Comparison of ENCODE assay signal across 18 cellular contexts in the genomic region with DNA sequence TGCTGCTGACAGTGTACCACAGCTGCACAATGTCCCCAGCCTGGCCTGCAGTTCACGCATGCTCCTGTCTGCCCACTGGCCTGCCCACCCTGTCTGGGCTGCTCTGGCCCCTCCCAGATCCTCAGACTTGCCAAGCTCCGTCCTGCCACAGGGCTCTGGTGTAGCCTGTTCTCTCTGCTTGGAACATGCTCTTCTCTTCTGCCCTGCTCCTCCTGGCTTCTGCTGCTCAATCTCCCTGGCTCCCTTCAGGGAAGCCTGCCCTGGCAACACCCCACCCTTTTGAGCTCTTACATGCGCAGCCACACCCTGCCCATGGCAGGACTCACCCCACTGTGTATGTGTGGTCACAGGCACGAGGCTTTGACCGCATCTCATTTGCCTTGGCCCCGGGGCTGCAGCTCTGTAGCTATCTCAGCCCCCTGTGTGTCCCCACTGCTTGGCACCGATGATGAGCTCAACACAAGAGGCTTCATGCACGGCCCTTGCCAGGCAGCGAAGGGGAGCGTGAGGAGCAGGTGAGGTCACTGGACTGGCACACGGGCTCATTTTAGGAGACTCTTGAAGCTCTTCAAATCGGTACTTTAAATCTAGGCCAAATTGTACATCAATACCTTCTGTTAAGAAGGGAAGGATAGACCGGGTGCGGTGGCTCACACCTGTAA. TPM values are rescaled to one million over a fixed set of nuclear protein-coding genes. Genes with fewer than 3 reads are reported as not detected.
A peak's percentile ranks its signal among the peaks of the same experiment; 100 is the strongest.
DNase-seq lines count a peak whose midpoint lies in the region; ATAC-seq, FAIRE-seq and TF ChIP-seq lines count a peak whose summit lies in the region.
"Had no signal": no experiment of that assay in that cellular context is flagged by ENCODE, and none has a peak within 500 bp of the region (broad histone marks: within the 10 kb centered on the region; RNA-seq: fewer than 3 reads in every experiment).

No MANE protein-coding gene starts in this region.

- H3K27me3 ChIP-seq in HepG2 (ENCODE audit: control insufficient read depth in 1 of 2, insufficient read depth in 2 of 2, low read length in 2 of 2) (peaks cover 5 to 29% of the 10 kb centered on the region in 2 experiments; a peak in 4 of 5 replicates), stomach (no peaks in the 10 kb centered on the region)

- 56% methylated on average over 12 of the region's 14 CpGs for WGBS in HepG2 (ENCODE audit: low lambda C conversion rate)
- 63 to 76% (median 70%) methylated on average over 14 of the region's 14 CpGs for WGBS in stomach, 5 donors

- no peak overlapping the region for H3K27ac ChIP-seq in HepG2 (ENCODE audit: extremely low read length, insufficient read depth, low read length)
- H3K27ac ChIP-seq in stomach, result no peak overlapping the region
- H3K27ac ChIP-seq: HL-60 had no signal

- POLR2A ChIA-PET in HepG2 (lab: Yijun Ruan, JAX), result no interaction called here

- no peak for TF ChIP-seq POLR2A in HepG2 (IDR thresholded peaks at IDR 0.05; ENCODE audit: insufficient read depth in 1 of 2, low read depth in 2 of 2, low read length in 2 of 2)
- no peak for TF ChIP-seq POLR2A in stomach (IDR thresholded peaks at IDR 0.05)

- no TSS peak for BruUV-seq in HepG2 (replicated peaks; lab: Mats Ljungman, UMichigan)

- H3K9me3 Mint-ChIP-seq in activated T-helper 1 cell treated with anti-CD3 and anti-CD28 coated beads, Interleukin-12 subunit alpha, Interleukin-12 subunit beta, Interleukin-2, Interleukin-4 antibody, amounts not matched to agents 30 ng/mL and 10 ng/mL and 1 ng/mL, durations not matched to agents 14 hours and 24 hours and 36 hours, result no peaks in the 10 kb centered on the region

- in situ Hi-C loops in HepG2 (cut with HindIII; ENCODE audit: extremely low pct_ligation_motif_present, low pct_unique_long_range_greater_than_20kb), result no loop called here

- no peak for FAIRE-seq in HepG2 (lab: Jason Lieb, UNC)

- ATAC-seq in HepG2 (peak; percentile 54), HG03439 (IDR thresholded peaks at IDR 0.05; ENCODE audit: unreplicated experiment) (no peak)

- no peak overlapping the region for H3K4me3 Mint-ChIP-seq in activated T-helper 1 cell treated with anti-CD3 and anti-CD28 coated beads, Interleukin-12 subunit alpha, Interleukin-12 subunit beta, Interleukin-2, Interleukin-4 antibody, amounts not matched to agents 30 ng/mL and 10 ng/mL and 1 ng/mL, durations not matched to agents 14 hours and 24 hours and 36 hours

- H3K4me1 ChIP-seq in HepG2 (ENCODE audit: insufficient read depth, low read length), result no peaks in the 10 kb centered on the region
- no peaks in the 10 kb centered on the region for H3K4me1 ChIP-seq in stomach

- TF ChIP-seq EP300 in HepG2 (IDR thresholded peaks at IDR 0.05; ENCODE audit: low read depth in 2 of 2, low read length in 2 of 2) (no peak), HepG2 (CRISPR knock-in tag; IDR thresholded peaks at IDR 0.05; ENCODE audit: borderline replicate concordance) (no peak), stomach (IDR thresholded peaks at IDR 0.05) (no peak)

- no peak overlapping the region for H3K4me3 ChIP-seq in HepG2 (replicated peaks in 1 of 3; ENCODE audit: insufficient read depth in 1 of 3, low read depth in 2 of 3, low read length in 3 of 3)
- no peak overlapping the region for H3K4me3 ChIP-seq in stomach
- no peak overlapping the region for H3K4me3 ChIP-seq in foreskin fibroblast (ENCODE audit: low read depth in 1 of 2, low read length in 2 of 2)

- H2AFZ ChIP-seq in HepG2 (ENCODE audit: low read length), result no peak overlapping the region

- no peaks in the 10 kb centered on the region for H3K79me2 ChIP-seq in HepG2 (ENCODE audit: insufficient read depth, low read length)

- DNase-seq in DMS79 treated with DMSO at 0.1 percent for 48 hours (lab: John Stamatoyannopoulos, UW) (peak; percentile 97), NCI-H69 (lab: John Stamatoyannopoulos, UW) (peak; percentile 21), HepG2 (ENCODE audit: low spot score) (no peak), stomach (peak; percentile 31), foreskin fibroblast (no peak)
- no peak for DNase-seq in activated T-helper 1 cell treated with anti-CD3 and anti-CD28 coated beads, Interleukin-12 subunit alpha, Interleukin-12 subunit beta, Interleukin-2, Interleukin-4 antibody, amounts not matched to agents 30 ng/mL and 10 ng/mL and 1 ng/mL, durations not matched to agents 14 hours and 24 hours and 36 hours (ENCODE audit: low spot score)
- DNase-seq: ACHN; AML-193; COR-L47; H7; NCI-H1417 treated with DMSO at 0.1 percent for 48 hours; NCI-H2029 treated with DMSO at 0.1 percent for 48 hours; NCI-H2227 treated with DMSO at 0.1 percent for 48 hours; NCI-H524 treated with DMSO at 0.1 percent for 48 hours; NK-92 treated with Interleukin-12 subunit alpha and Interleukin-12 subunit beta, amount 100 ng/mL, for 24 hours; SHP77 treated with DMSO at 0.1 percent for 48 hours had no signal

- CTCF ChIA-PET in HepG2 (lab: Yijun Ruan, JAX; ENCODE audit: low intra/inter-chr PET ratio, low total read pairs), result no interaction called here

- no peaks in the 10 kb centered on the region for H3K4me1 Mint-ChIP-seq in activated T-helper 1 cell treated with anti-CD3 and anti-CD28 coated beads, Interleukin-12 subunit alpha, Interleukin-12 subunit beta, Interleukin-2, Interleukin-4 antibody, amounts not matched to agents 30 ng/mL and 10 ng/mL and 1 ng/mL, durations not matched to agents 14 hours and 24 hours and 36 hours (ENCODE audit: low read depth)

- H3K36me3 ChIP-seq in HepG2 (replicated peaks in 1 of 2; ENCODE audit: control insufficient read depth in 1 of 2, insufficient read depth in 2 of 2, low read length in 2 of 2) (no peaks in the 10 kb centered on the region), stomach (no peaks in the 10 kb centered on the region)

- H3K9me3 ChIP-seq in HepG2 (ENCODE audit: low read length), result no peaks in the 10 kb centered on the region
- peaks cover 0 to 20% (median 13%) of the 10 kb centered on the region in 4 donors for H3K9me3 ChIP-seq in stomach

- H3K4me2 ChIP-seq in HepG2 (ENCODE audit: low read depth, low read length), result no peak overlapping the region

- H3K27ac Mint-ChIP-seq in activated T-helper 1 cell treated with anti-CD3 and anti-CD28 coated beads, Interleukin-12 subunit alpha, Interleukin-12 subunit beta, Interleukin-2, Interleukin-4 antibody, amounts not matched to agents 30 ng/mL and 10 ng/mL and 1 ng/mL, durations not matched to agents 14 hours and 24 hours and 36 hours, result no peak overlapping the region

- H3K9ac ChIP-seq in HepG2 (ENCODE audit: insufficient read depth, low read depth, low read length), result no peak overlapping the region

- H3K27me3 Mint-ChIP-seq in activated T-helper 1 cell treated with anti-CD3 and anti-CD28 coated beads, Interleukin-12 subunit alpha, Interleukin-12 subunit beta, Interleukin-2, Interleukin-4 antibody, amounts not matched to agents 30 ng/mL and 10 ng/mL and 1 ng/mL, durations not matched to agents 14 hours and 24 hours and 36 hours (ENCODE audit: insufficient read depth), result peaks cover 16% of the 10 kb centered on the region

- intact Hi-C loops in HepG2 (cut with micrococcal nuclease; ENCODE audit: unreplicated experiment), result no loop called here
- intact Hi-C loops in stomach (cut with DNase I; ENCODE audit: low total_unique reads), result no loop called here
- intact Hi-C loops in activated T-helper 1 cell treated with anti-CD3 and anti-CD28 coated beads, Interleukin-12 subunit alpha, Interleukin-12 subunit beta, Interleukin-2, Interleukin-4 antibody, amounts not matched to agents 30 ng/mL and 10 ng/mL and 1 ng/mL, durations not matched to agents 14 hours and 24 hours and 36 hours (cut with micrococcal nuclease), result no loop called here

- TF ChIP-seq CTCF in HepG2 (CRISPR knock-in tag; IDR thresholded peaks at IDR 0.05) (no peak), stomach (IDR thresholded peaks at IDR 0.05) (no peak), foreskin fibroblast (IDR thresholded peaks at IDR 0.05; ENCODE audit: low read depth, low read length) (no peak)

- no peaks in the 10 kb centered on the region for H4K20me1 ChIP-seq in HepG2 (ENCODE audit: insufficient read depth, low read length)

- no peaks in the 10 kb centered on the region for H3K36me3 Mint-ChIP-seq in activated T-helper 1 cell treated with anti-CD3 and anti-CD28 coated beads, Interleukin-12 subunit alpha, Interleukin-12 subunit beta, Interleukin-2, Interleukin-4 antibody, amounts not matched to agents 30 ng/mL and 10 ng/mL and 1 ng/mL, durations not matched to agents 14 hours and 24 hours and 36 hours (ENCODE audit: low read depth)

- no peak for TF ChIP-seq RAD21 in HepG2 (CRISPR knock-in tag; IDR thresholded peaks at IDR 0.05)

RNA-seq across cellular contexts. Expression of a gene that starts 20.4 kb away (rescaled TPM):
- total RNA-seq in HepG2 (2016; rRNA removed; fragmentation: Illumina TruSeq; extraction: Trizol) (5.9 and 11.2 TPM in 2 replicates), stomach (10 to 100 TPM; 14.5 to 29.0 (median 22.6) TPM)
- total RNA-seq in HepG2 (2016; cell fraction: cytosol; rRNA removed; fragmentation: Illumina TruSeq; extraction: Trizol; ENCODE audit: low read depth), result 1.2 TPM in 2 replicates
- 7.7 and 8.4 TPM in 2 replicates for total RNA-seq in HepG2 (2016; cell fraction: insoluble cytoplasmic fraction; rRNA removed; fragmentation: Illumina TruSeq; extraction: Trizol)
- total RNA-seq in HepG2 (2016; cell fraction: membrane; rRNA removed; fragmentation: Illumina TruSeq; extraction: Trizol), result 4.3 and 4.8 TPM in 2 replicates
- total RNA-seq in HepG2 (2016; cell fraction: nucleus; rRNA removed; fragmentation: Illumina TruSeq; extraction: Trizol), result 8.6 and 9.0 TPM in 2 replicates
- polyA plus RNA-seq in HepG2 (2011; rRNA removed) (12.8 and 12.9 TPM in 2 replicates), stomach (1 to 10 TPM; 6.4 to 8.3 (median 7.9) TPM)
- 7.3 and 8.3 TPM in 2 replicates for polyA plus RNA-seq in HepG2 (2011; cell fraction: cytosol; rRNA removed)
- polyA plus RNA-seq in HepG2 (2011; cell fraction: nucleus; rRNA removed), result 33.7 and 42.3 TPM in 2 replicates
- 22.7 and 27.4 TPM in 2 replicates for polyA plus RNA-seq in HepG2 (2012)
- 1.8 and 2.3 TPM in 2 replicates for polyA plus RNA-seq in HepG2 (2016; cell fraction: cytosol; fragmentation: Illumina TruSeq; extraction: Trizol; ENCODE audit: low read depth)
- polyA plus RNA-seq in HepG2 (2016; cell fraction: insoluble cytoplasmic fraction; fragmentation: Illumina TruSeq; extraction: Trizol; ENCODE audit: low read depth), result 12.6 and 17.1 TPM in 2 replicates
- polyA plus RNA-seq in HepG2 (2016; cell fraction: membrane; fragmentation: Illumina TruSeq; extraction: Trizol; ENCODE audit: low read depth), result 4.3 and 4.6 TPM in 2 replicates
- 21.2 and 21.4 TPM in 2 replicates for polyA plus RNA-seq in HepG2 (2016; cell fraction: nucleus; fragmentation: Illumina TruSeq; extraction: Trizol; ENCODE audit: insufficient read depth, low read depth)
- 15.0 and 25.5 TPM in 2 replicates for polyA minus RNA-seq in HepG2 (2011; rRNA and poly(A)+ RNA removed; ENCODE audit: low replicate concordance)
- 23.5 and 27.0 TPM in 2 replicates for polyA minus RNA-seq in HepG2 (2011; cell fraction: cytosol; rRNA and poly(A)+ RNA removed)
- 13.3 and 16.8 TPM in 2 replicates for polyA minus RNA-seq in HepG2 (2011; cell fraction: nucleus; rRNA and poly(A)+ RNA removed)
- 34.2 and 36.7 TPM in 2 replicates for total RNA-seq in activated T-helper 1 cell treated with anti-CD3 and anti-CD28 coated beads, Interleukin-12 subunit alpha, Interleukin-12 subunit beta, Interleukin-2, Interleukin-4 antibody, amounts not matched to agents 30 ng/mL and 10 ng/mL and 1 ng/mL, durations not matched to agents 14 hours and 24 hours and 36 hours

RNA-seq across cellular contexts. Expression of a gene that starts 47.7 kb away (rescaled TPM):
- total RNA-seq in HepG2 (2016; rRNA removed; fragmentation: Illumina TruSeq; extraction: Trizol) (31.6 and 34.3 TPM in 2 replicates), stomach (10 to 100 TPM in 3 of 5 donors, 1 to 10 TPM in 2; 2.3 to 20.0 (median 13.6) TPM)
- total RNA-seq in HepG2 (2016; cell fraction: cytosol; rRNA removed; fragmentation: Illumina TruSeq; extraction: Trizol; ENCODE audit: low read depth), result 25.8 and 28.6 TPM in 2 replicates
- 24.3 and 33.8 TPM in 2 replicates for total RNA-seq in HepG2 (2016; cell fraction: insoluble cytoplasmic fraction; rRNA removed; fragmentation: Illumina TruSeq; extraction: Trizol)
- total RNA-seq in HepG2 (2016; cell fraction: membrane; rRNA removed; fragmentation: Illumina TruSeq; extraction: Trizol), result 46.4 and 51.5 TPM in 2 replicates
- 25.3 and 27.9 TPM in 2 replicates for total RNA-seq in HepG2 (2016; cell fraction: nucleus; rRNA removed; fragmentation: Illumina TruSeq; extraction: Trizol)
- polyA plus RNA-seq in HepG2 (2011; rRNA removed) (34.3 and 39.8 TPM in 2 replicates), stomach (10 to 100 TPM; 12.4 to 22.3 (median 18.4) TPM)
- polyA plus RNA-seq in HepG2 (2011; cell fraction: cytosol; rRNA removed), result 37.7 and 41.2 TPM in 2 replicates
- polyA plus RNA-seq in HepG2 (2011; cell fraction: nucleus; rRNA removed), result 91.6 and 97.0 TPM in 2 replicates
- polyA plus RNA-seq in HepG2 (2012), result 39.5 and 43.5 TPM in 2 replicates
- 48.0 and 58.0 TPM in 2 replicates for polyA plus RNA-seq in HepG2 (2016; cell fraction: cytosol; fragmentation: Illumina TruSeq; extraction: Trizol; ENCODE audit: low read depth)
- polyA plus RNA-seq in HepG2 (2016; cell fraction: insoluble cytoplasmic fraction; fragmentation: Illumina TruSeq; extraction: Trizol; ENCODE audit: low read depth), result 39.5 and 47.9 TPM in 2 replicates
- 63.7 TPM in 2 replicates for polyA plus RNA-seq in HepG2 (2016; cell fraction: membrane; fragmentation: Illumina TruSeq; extraction: Trizol; ENCODE audit: low read depth)
- 58.1 and 61.1 TPM in 2 replicates for polyA plus RNA-seq in HepG2 (2016; cell fraction: nucleus; fragmentation: Illumina TruSeq; extraction: Trizol; ENCODE audit: insufficient read depth, low read depth)
- polyA minus RNA-seq in HepG2 (2011; rRNA and poly(A)+ RNA removed; ENCODE audit: low replicate concordance), result 23.7 and 57.9 TPM in 2 replicates
- 18.7 and 21.8 TPM in 2 replicates for polyA minus RNA-seq in HepG2 (2011; cell fraction: cytosol; rRNA and poly(A)+ RNA removed)
- 35.8 and 44.5 TPM in 2 replicates for polyA minus RNA-seq in HepG2 (2011; cell fraction: nucleus; rRNA and poly(A)+ RNA removed)
- 65.0 and 71.3 TPM in 2 replicates for total RNA-seq in activated T-helper 1 cell treated with anti-CD3 and anti-CD28 coated beads, Interleukin-12 subunit alpha, Interleukin-12 subunit beta, Interleukin-2, Interleukin-4 antibody, amounts not matched to agents 30 ng/mL and 10 ng/mL and 1 ng/mL, durations not matched to agents 14 hours and 24 hours and 36 hours

Comparison
In these comparisons a context has a peak if more than half of its experiments do, and no peak if none do; other contexts are left out.
1. DNase-seq: peak in DMS79 treated with DMSO at 0.1 percent for 48 hours (single experiment), NCI-H69 (single experiment) and stomach (single experiment); none in HepG2 (single experiment), activated T-helper 1 cell treated with anti-CD3 and anti-CD28 coated beads, Interleukin-12 subunit alpha, Interleukin-12 subunit beta, Interleukin-2, Interleukin-4 antibody, amounts not matched to agents 30 ng/mL and 10 ng/mL and 1 ng/mL, durations not matched to agents 14 hours and 24 hours and 36 hours (single experiment) and foreskin fibroblast (0 of 2).